Comparison of ENCODE assay signal across 16 cellular contexts in the genomic region with DNA sequence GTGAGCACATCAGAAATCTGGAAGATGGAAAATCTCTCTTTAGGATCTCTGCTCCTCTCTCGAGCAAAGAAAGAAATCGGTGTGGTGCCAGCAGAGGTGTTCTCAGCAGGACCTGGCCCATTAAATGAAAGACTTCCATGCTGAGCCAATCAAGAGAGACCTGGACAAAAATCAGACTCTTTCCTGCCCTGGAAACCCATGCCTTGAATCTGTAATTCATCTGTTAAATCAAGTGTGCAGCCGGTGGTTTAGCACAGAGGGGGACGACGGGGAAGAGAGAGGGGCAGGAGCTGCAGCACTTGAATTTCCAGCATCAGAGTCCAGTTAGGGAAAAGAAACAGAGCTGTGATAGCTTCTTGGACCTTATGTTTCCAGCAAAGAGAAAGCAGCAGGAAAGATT.
"Had no signal": no experiment of that assay in that cellular context is flagged by ENCODE, and none has a peak within 500 bp of the region (broad histone marks: within the 10 kb centered on the region; RNA-seq: fewer than 3 reads in every experiment).

No MANE protein-coding gene starts in this region.

- H3K9me3 Mint-ChIP-seq: activated CD4-positive, alpha-beta T cell treated with anti-CD3 and anti-CD28 coated beads, Interleukin-2, amount 10 ng/mL, durations not matched to agents 7 days and 5 days; activated T-cell treated with anti-CD3 and anti-CD28 coated beads, Interleukin-2, amount 50 U/mL, for 72 hours; dendritic cell treated with granulocyte-macrophage colony-stimulating factor and Interleukin-4, amounts not matched to agents 40 ng/mL and 50 ng/mL, for 4 days had no signal

- H3K27ac Mint-ChIP-seq: activated CD4-positive, alpha-beta T cell treated with anti-CD3 and anti-CD28 coated beads, Interleukin-2, amount 10 ng/mL, durations not matched to agents 7 days and 5 days; activated naive CD8-positive, alpha-beta T cell; activated T-cell treated with anti-CD3 and anti-CD28 coated beads, Interleukin-2, amount 50 U/mL, for 72 hours; dendritic cell treated with granulocyte-macrophage colony-stimulating factor and Interleukin-4, amounts not matched to agents 40 ng/mL and 50 ng/mL, for 4 days; naive thymus-derived CD4-positive, alpha-beta T cell had no signal

- H3K9me3 ChIP-seq: mucosa of descending colon, sigmoid colon, spleen, thoracic aorta had no signal

- H3K4me1 ChIP-seq: sigmoid colon had no signal

- H3K27me3 ChIP-seq: sigmoid colon, spleen had no signal

- FAIRE-seq: bronchial epithelial cell had no signal

- H3K4me1 Mint-ChIP-seq: activated CD4-positive, alpha-beta T cell treated with anti-CD3 and anti-CD28 coated beads, Interleukin-2, amount 10 ng/mL, durations not matched to agents 7 days and 5 days; naive thymus-derived CD4-positive, alpha-beta T cell had no signal

- ATAC-seq: activated T-cell treated with anti-CD3 and anti-CD28 coated beads, Interleukin-2, amount 50 U/mL, for 72 hours; naive thymus-derived CD4-positive, alpha-beta T cell had no signal

- H3K36me3 Mint-ChIP-seq: activated naive CD8-positive, alpha-beta T cell; naive thymus-derived CD4-positive, alpha-beta T cell had no signal

- H3K4me3 ChIP-seq: mucosa of descending colon, sigmoid colon, spleen, thoracic aorta had no signal

- H3K36me3 ChIP-seq: sigmoid colon, spleen, thoracic aorta had no signal

- DNase-seq: activated CD4-positive, alpha-beta T cell treated with anti-CD3 and anti-CD28 coated beads, Interleukin-2, amount 10 ng/mL, durations not matched to agents 7 days and 5 days; activated CD8-positive, alpha-beta memory T cell treated with anti-CD3 and anti-CD28 coated beads, Interleukin-2, amount 50 U/mL, for 48 hours; activated T-cell treated with anti-CD3 and anti-CD28 coated beads, Interleukin-2, amount 50 U/mL, for 72 hours; effector memory CD4-positive, alpha-beta T cell; foreskin melanocyte; left colon; naive thymus-derived CD4-positive, alpha-beta T cell; sigmoid colon; spleen; stimulated activated CD4-positive, alpha-beta T cell treated with anti-CD3 and anti-CD28 coated beads, Interleukin-1b, Interleukin-23, amount 100 ng/mL, for 48 hours had no signal

- H3K4me3 Mint-ChIP-seq: activated CD4-positive, alpha-beta T cell treated with anti-CD3 and anti-CD28 coated beads, Interleukin-2, amount 10 ng/mL, durations not matched to agents 7 days and 5 days; activated naive CD8-positive, alpha-beta T cell; activated T-cell treated with anti-CD3 and anti-CD28 coated beads, Interleukin-2, amount 50 U/mL, for 72 hours; dendritic cell treated with granulocyte-macrophage colony-stimulating factor and Interleukin-4, amounts not matched to agents 40 ng/mL and 50 ng/mL, for 4 days; naive thymus-derived CD4-positive, alpha-beta T cell had no signal

- H3K27ac ChIP-seq: epithelial cell of prostate, sigmoid colon, spleen, thoracic aorta had no signal

- H3K27me3 Mint-ChIP-seq: activated CD4-positive, alpha-beta T cell treated with anti-CD3 and anti-CD28 coated beads, Interleukin-2, amount 10 ng/mL, durations not matched to agents 7 days and 5 days; activated naive CD8-positive, alpha-beta T cell; dendritic cell treated with granulocyte-macrophage colony-stimulating factor and Interleukin-4, amounts not matched to agents 40 ng/mL and 50 ng/mL, for 4 days had no signal
